ENCODE assay signal across 9 cellular contexts in genomic region chr19:2524840-2525723, GRCh38. TPM values are rescaled to one million over a fixed set of nuclear protein-coding genes. Genes with fewer than 3 reads are reported as not detected.
DNase-seq lines count a peak whose midpoint lies in the region; ATAC-seq and TF ChIP-seq lines count a peak whose summit lies in the region.
"Had no signal": no experiment of that assay in that cellular context is flagged by ENCODE, and none has a peak within 500 bp of the region (broad histone marks: within the 10 kb centered on the region; RNA-seq: fewer than 3 reads in every experiment).

No MANE protein-coding gene starts in this region.

- TF ChIP-seq CTCF in dorsolateral prefrontal cortex (IDR thresholded peaks at IDR 0.05 in 54 of 56, conservative IDR thresholded peaks at IDR 0.05 in 2 of 56; ENCODE audit: low read depth in 1 of 56, partially characterized antibody in 56 of 56) (no peak), neural progenitor cell (IDR thresholded peaks at IDR 0.05) (no peak)

- H3K4me1 ChIP-seq in neural progenitor cell: peaks cover 8% of the 10 kb centered on the region

- peaks cover 20% of the 10 kb centered on the region for H3F3A ChIP-seq in neural progenitor cell (ENCODE audit: low read depth)

- H3K27ac ChIP-seq in dorsolateral prefrontal cortex: peak overlapping the region in 54 of 59 donors; percentile 1 to 89 (median 78)
- no peak overlapping the region for H3K27ac ChIP-seq in neural progenitor cell

- H3K4me3 Mint-ChIP-seq in neural progenitor cell (no peak overlapping the region), T-helper 17 cell (no peak overlapping the region)
- H3K4me3 Mint-ChIP-seq: brain had no signal

- no peak overlapping the region for H3K9ac ChIP-seq in neural progenitor cell

- no peak overlapping the region for H2AFZ ChIP-seq in neural progenitor cell (replicated peaks)

- H3K27me3 Mint-ChIP-seq in neural progenitor cell (ENCODE audit: insufficient read depth, low read depth) (peaks cover 8% of the 10 kb centered on the region), T-helper 17 cell (no peaks in the 10 kb centered on the region)
- H3K27me3 Mint-ChIP-seq: brain had no signal

- H3K27ac Mint-ChIP-seq in neural progenitor cell (no peak overlapping the region), T-helper 17 cell (no peak overlapping the region)

- no peaks in the 10 kb centered on the region for H3K9me3 ChIP-seq in neural progenitor cell (ENCODE audit: low read depth)
- H3K9me3 ChIP-seq in T-helper 17 cell (ENCODE audit: control insufficient read depth, low read length, poor library complexity, severe bottlenecking): no peaks in the 10 kb centered on the region

- H4K20me1 ChIP-seq in neural progenitor cell (ENCODE audit: low read depth): no peaks in the 10 kb centered on the region

- H3K36me3 Mint-ChIP-seq in neural progenitor cell (no peaks in the 10 kb centered on the region), T-helper 17 cell (ENCODE audit: low read depth) (no peaks in the 10 kb centered on the region)
- H3K36me3 Mint-ChIP-seq: brain had no signal

- no peaks in the 10 kb centered on the region for H3K36me3 ChIP-seq in neural progenitor cell

- H3K4me3 ChIP-seq in dorsolateral prefrontal cortex (peak overlapping the region in 44 of 59 donors; percentile 5 to 56 (median 34)), neural progenitor cell (no peak overlapping the region)

- DNase-seq in COR-L47 (lab: John Stamatoyannopoulos, UW): peak; percentile 36
- DNase-seq in NCI-H345 (lab: John Stamatoyannopoulos, UW): peak; percentile 20
- DNase-seq in dorsolateral prefrontal cortex: peak in 9 of 10 donors; percentile 47 to 92 (median 73)
- DNase-seq in neural progenitor cell (ENCODE audit: low spot score): no peak
- DNase-seq in NCI-H146 treated with DMSO at 0.1 percent for 48 hours (lab: John Stamatoyannopoulos, UW; ENCODE audit: unreplicated experiment): no peak
- DNase-seq in T-helper 17 cell: no peak
- DNase-seq in activated CD8-positive, alpha-beta memory T cell treated with anti-CD3 and anti-CD28 coated beads for 24 hours: no peak
- DNase-seq in activated gamma-delta T cell treated with Interleukin-2 at 50 U/mL for 16 hours: no peak

- no peaks in the 10 kb centered on the region for H3K9me3 Mint-ChIP-seq in neural progenitor cell

- H3K4me1 Mint-ChIP-seq in neural progenitor cell: peaks cover 23% of the 10 kb centered on the region
- H3K4me1 Mint-ChIP-seq in T-helper 17 cell: no peaks in the 10 kb centered on the region

- no peak for ATAC-seq in T-helper 17 cell

- intact Hi-C loops in dorsolateral prefrontal cortex (cut with DNase I): no loop called here

- no peaks in the 10 kb centered on the region for H3K79me2 ChIP-seq in neural progenitor cell (ENCODE audit: low read depth)

- peak overlapping the region; percentile 36 for H3K4me2 ChIP-seq in neural progenitor cell

- H3K27me3 ChIP-seq in dorsolateral prefrontal cortex (no peaks in the 10 kb centered on the region), neural progenitor cell (no peaks in the 10 kb centered on the region)

RNA-seq across cellular contexts. Expression of gene GADD45B, which starts 49.2 kb away (rescaled TPM):
- 100 to 1,000 TPM in 25 of 120 experiments, 10 to 100 TPM in 95; 15.8 to 333 (median 47.4) TPM for total RNA-seq in dorsolateral prefrontal cortex
- total RNA-seq in neural progenitor cell (ENCODE audit: low replicate concordance): 3.9 and 6.2 TPM in 2 replicates
- 100 to 1,000 TPM; 120 to 135 TPM for total RNA-seq in T-helper 17 cell

Comparison
In these comparisons a context has a peak if more than half of its experiments do, and no peak if none do; other contexts are left out.
1. DNase-seq: peak in COR-L47 (single experiment), NCI-H345 (single experiment) and dorsolateral prefrontal cortex (9 of 10); none in neural progenitor cell (single experiment), NCI-H146 treated with DMSO at 0.1 percent for 48 hours (single experiment), T-helper 17 cell (0 of 3), activated CD8-positive, alpha-beta memory T cell treated with anti-CD3 and anti-CD28 coated beads for 24 hours (single experiment) and activated gamma-delta T cell treated with Interleukin-2 at 50 U/mL for 16 hours (single experiment).